1 cellular context compared by ENCODE assay signal in genomic region chr3:122977645-122978466, GRCh38.
A peak's percentile ranks its signal among the peaks of the same experiment; 100 is the strongest.
TF ChIP-seq lines count a peak whose summit lies in the region.

No MANE protein-coding gene starts in this region.

TF ChIP-seq in HEK293, 187 proteins besides CTCF, POLR2A, EP300 and RAD21 (continued from another document and continues in another):
- TF ChIP-seq, protein P1, sequence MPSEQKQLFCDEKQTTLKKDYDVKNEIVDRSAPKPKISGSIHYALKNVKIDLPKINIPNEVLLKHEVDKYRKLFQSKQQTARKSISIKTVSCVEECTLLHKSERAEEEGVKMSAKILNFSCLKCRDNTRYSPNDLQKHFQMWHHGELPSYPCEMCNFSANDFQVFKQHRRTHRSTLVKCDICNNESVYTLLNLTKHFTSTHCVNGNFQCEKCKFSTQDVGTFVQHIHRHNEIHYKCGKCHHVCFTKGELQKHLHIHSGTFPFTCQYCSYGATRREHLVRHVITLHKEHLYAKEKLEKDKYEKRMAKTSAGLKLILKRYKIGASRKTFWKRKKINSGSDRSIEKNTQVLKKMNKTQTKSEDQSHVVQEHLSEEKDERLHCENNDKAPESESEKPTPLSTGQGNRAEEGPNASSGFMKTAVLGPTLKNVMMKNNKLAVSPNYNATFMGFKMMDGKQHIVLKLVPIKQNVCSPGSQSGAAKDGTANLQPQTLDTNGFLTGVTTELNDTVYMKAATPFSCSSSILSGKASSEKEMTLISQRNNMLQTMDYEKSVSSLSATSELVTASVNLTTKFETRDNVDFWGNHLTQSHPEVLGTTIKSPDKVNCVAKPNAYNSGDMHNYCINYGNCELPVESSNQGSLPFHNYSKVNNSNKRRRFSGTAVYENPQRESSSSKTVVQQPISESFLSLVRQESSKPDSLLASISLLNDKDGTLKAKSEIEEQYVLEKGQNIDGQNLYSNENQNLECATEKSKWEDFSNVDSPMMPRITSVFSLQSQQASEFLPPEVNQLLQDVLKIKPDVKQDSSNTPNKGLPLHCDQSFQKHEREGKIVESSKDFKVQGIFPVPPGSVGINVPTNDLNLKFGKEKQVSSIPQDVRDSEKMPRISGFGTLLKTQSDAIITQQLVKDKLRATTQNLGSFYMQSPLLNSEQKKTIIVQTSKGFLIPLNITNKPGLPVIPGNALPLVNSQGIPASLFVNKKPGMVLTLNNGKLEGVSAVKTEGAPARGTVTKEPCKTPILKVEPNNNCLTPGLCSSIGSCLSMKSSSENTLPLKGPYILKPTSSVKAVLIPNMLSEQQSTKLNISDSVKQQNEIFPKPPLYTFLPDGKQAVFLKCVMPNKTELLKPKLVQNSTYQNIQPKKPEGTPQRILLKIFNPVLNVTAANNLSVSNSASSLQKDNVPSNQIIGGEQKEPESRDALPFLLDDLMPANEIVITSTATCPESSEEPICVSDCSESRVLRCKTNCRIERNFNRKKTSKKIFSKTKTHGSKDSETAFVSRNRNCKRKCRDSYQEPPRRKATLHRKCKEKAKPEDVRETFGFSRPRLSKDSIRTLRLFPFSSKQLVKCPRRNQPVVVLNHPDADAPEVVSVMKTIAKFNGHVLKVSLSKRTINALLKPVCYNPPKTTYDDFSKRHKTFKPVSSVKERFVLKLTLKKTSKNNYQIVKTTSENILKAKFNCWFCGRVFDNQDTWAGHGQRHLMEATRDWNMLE (tag by site-specific recombination; conservative IDR thresholded peaks at IDR 0.05; ENCODE audit: low read depth): no peak
- TF ChIP-seq BCL11B (tag by site-specific recombination; IDR thresholded peaks at IDR 0.05; ENCODE audit: low read depth): no peak
- TF ChIP-seq, protein P2, sequence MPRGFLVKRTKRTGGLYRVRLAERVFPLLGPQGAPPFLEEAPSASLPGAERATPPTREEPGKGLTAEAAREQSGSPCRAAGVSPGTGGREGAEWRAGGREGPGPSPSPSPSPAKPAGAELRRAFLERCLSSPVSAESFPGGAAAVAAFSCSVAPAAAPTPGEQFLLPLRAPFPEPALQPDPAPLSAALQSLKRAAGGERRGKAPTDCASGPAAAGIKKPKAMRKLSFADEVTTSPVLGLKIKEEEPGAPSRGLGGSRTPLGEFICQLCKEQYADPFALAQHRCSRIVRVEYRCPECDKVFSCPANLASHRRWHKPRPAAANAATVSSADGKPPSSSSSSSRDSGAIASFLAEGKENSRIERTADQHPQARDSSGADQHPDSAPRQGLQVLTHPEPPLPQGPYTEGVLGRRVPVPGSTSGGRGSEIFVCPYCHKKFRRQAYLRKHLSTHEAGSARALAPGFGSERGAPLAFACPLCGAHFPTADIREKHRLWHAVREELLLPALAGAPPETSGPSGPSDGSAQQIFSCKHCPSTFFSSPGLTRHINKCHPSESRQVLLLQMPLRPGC (tag by site-specific recombination; IDR thresholded peaks at IDR 0.05): peak; percentile 12; the same call in 1 of the 2 replicates
- TF ChIP-seq ZNF221 (tag by site-specific recombination; IDR thresholded peaks at IDR 0.05; ENCODE audit: borderline replicate concordance): no peak
- no peak for TF ChIP-seq ZNF23 (tag by site-specific recombination; IDR thresholded peaks at IDR 0.05; ENCODE audit: borderline replicate concordance)
- TF ChIP-seq ZNF76 (tag by site-specific recombination; IDR thresholded peaks at IDR 0.05; ENCODE audit: borderline replicate concordance, low read depth): no peak
- TF ChIP-seq TCF7L2 (IDR thresholded peaks at IDR 0.05; ENCODE audit: borderline replicate concordance, low read depth, low read length): no peak
- no peak for TF ChIP-seq SETDB1 (IDR thresholded peaks at IDR 0.05; ENCODE audit: insufficient read length, low read length)
- TF ChIP-seq ZNF530 (tag by site-specific recombination; IDR thresholded peaks at IDR 0.05; ENCODE audit: low read depth): no peak
- TF ChIP-seq KLF10 (tag by site-specific recombination; IDR thresholded peaks at IDR 0.05): peak; percentile 16; the same call in 1 of the 2 replicates
- no peak for TF ChIP-seq ZNF514 (tag by site-specific recombination; IDR thresholded peaks at IDR 0.05)
- TF ChIP-seq, protein P3, sequence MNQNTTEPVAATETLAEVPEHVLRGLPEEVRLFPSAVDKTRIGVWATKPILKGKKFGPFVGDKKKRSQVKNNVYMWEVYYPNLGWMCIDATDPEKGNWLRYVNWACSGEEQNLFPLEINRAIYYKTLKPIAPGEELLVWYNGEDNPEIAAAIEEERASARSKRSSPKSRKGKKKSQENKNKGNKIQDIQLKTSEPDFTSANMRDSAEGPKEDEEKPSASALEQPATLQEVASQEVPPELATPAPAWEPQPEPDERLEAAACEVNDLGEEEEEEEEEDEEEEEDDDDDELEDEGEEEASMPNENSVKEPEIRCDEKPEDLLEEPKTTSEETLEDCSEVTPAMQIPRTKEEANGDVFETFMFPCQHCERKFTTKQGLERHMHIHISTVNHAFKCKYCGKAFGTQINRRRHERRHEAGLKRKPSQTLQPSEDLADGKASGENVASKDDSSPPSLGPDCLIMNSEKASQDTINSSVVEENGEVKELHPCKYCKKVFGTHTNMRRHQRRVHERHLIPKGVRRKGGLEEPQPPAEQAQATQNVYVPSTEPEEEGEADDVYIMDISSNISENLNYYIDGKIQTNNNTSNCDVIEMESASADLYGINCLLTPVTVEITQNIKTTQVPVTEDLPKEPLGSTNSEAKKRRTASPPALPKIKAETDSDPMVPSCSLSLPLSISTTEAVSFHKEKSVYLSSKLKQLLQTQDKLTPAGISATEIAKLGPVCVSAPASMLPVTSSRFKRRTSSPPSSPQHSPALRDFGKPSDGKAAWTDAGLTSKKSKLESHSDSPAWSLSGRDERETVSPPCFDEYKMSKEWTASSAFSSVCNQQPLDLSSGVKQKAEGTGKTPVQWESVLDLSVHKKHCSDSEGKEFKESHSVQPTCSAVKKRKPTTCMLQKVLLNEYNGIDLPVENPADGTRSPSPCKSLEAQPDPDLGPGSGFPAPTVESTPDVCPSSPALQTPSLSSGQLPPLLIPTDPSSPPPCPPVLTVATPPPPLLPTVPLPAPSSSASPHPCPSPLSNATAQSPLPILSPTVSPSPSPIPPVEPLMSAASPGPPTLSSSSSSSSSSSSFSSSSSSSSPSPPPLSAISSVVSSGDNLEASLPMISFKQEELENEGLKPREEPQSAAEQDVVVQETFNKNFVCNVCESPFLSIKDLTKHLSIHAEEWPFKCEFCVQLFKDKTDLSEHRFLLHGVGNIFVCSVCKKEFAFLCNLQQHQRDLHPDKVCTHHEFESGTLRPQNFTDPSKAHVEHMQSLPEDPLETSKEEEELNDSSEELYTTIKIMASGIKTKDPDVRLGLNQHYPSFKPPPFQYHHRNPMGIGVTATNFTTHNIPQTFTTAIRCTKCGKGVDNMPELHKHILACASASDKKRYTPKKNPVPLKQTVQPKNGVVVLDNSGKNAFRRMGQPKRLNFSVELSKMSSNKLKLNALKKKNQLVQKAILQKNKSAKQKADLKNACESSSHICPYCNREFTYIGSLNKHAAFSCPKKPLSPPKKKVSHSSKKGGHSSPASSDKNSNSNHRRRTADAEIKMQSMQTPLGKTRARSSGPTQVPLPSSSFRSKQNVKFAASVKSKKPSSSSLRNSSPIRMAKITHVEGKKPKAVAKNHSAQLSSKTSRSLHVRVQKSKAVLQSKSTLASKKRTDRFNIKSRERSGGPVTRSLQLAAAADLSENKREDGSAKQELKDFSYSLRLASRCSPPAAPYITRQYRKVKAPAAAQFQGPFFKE (tag by site-specific recombination; IDR thresholded peaks at IDR 0.05; ENCODE audit: borderline replicate concordance): no peak
- TF ChIP-seq ZNF398 (tag by site-specific recombination; IDR thresholded peaks at IDR 0.05): no peak
- TF ChIP-seq ZNF610 (tag by site-specific recombination; IDR thresholded peaks at IDR 0.05; ENCODE audit: borderline replicate concordance): no peak
- no peak for TF ChIP-seq ZNF311 (tag by site-specific recombination; IDR thresholded peaks at IDR 0.05; ENCODE audit: borderline replicate concordance)
- TF ChIP-seq ZBTB21 (tag by site-specific recombination; IDR thresholded peaks at IDR 0.05): no peak
- no peak for TF ChIP-seq SALL2 (tag by site-specific recombination; IDR thresholded peaks at IDR 0.05; ENCODE audit: borderline replicate concordance)
- no peak for TF ChIP-seq ZSCAN30 (tag by site-specific recombination; IDR thresholded peaks at IDR 0.05)
- TF ChIP-seq ZNF155 (tag by site-specific recombination; IDR thresholded peaks at IDR 0.05): no peak
- TF ChIP-seq SCRT2 (tag by site-specific recombination; IDR thresholded peaks at IDR 0.05): no peak
- TF ChIP-seq, protein P4, sequence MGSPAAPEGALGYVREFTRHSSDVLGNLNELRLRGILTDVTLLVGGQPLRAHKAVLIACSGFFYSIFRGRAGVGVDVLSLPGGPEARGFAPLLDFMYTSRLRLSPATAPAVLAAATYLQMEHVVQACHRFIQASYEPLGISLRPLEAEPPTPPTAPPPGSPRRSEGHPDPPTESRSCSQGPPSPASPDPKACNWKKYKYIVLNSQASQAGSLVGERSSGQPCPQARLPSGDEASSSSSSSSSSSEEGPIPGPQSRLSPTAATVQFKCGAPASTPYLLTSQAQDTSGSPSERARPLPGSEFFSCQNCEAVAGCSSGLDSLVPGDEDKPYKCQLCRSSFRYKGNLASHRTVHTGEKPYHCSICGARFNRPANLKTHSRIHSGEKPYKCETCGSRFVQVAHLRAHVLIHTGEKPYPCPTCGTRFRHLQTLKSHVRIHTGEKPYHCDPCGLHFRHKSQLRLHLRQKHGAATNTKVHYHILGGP (tag by site-specific recombination; IDR thresholded peaks at IDR 0.05): no peak
- TF ChIP-seq, protein P5, sequence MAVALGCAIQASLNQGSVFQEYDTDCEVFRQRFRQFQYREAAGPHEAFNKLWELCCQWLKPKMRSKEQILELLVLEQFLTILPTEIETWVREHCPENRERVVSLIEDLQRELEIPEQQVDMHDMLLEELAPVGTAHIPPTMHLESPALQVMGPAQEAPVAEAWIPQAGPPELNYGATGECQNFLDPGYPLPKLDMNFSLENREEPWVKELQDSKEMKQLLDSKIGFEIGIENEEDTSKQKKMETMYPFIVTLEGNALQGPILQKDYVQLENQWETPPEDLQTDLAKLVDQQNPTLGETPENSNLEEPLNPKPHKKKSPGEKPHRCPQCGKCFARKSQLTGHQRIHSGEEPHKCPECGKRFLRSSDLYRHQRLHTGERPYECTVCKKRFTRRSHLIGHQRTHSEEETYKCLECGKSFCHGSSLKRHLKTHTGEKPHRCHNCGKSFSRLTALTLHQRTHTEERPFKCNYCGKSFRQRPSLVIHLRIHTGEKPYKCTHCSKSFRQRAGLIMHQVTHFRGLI (tag by site-specific recombination; IDR thresholded peaks at IDR 0.05): 0 out of 2 replicates have a peak, but pooled peaks have one; percentile 10
- TF ChIP-seq GLIS1 (tag by site-specific recombination; IDR thresholded peaks at IDR 0.05): peak; percentile 100
- no peak for TF ChIP-seq AEBP2 (tag by site-specific recombination; IDR thresholded peaks at IDR 0.05; ENCODE audit: borderline replicate concordance)
- no peak for TF ChIP-seq ELK4 (IDR thresholded peaks at IDR 0.05; ENCODE audit: borderline replicate concordance, low read depth, low read length)
- no peak for TF ChIP-seq ZNF561 (tag by site-specific recombination; IDR thresholded peaks at IDR 0.05; ENCODE audit: borderline replicate concordance)
- TF ChIP-seq ZBTB8A (tag by site-specific recombination; IDR thresholded peaks at IDR 0.05): no peak; the same call in 1 of the 2 replicates
- no peak for TF ChIP-seq ZNF670 (tag by site-specific recombination; IDR thresholded peaks at IDR 0.05; ENCODE audit: low read depth)
- no peak for TF ChIP-seq ZNF548 (tag by site-specific recombination; IDR thresholded peaks at IDR 0.05)
- TF ChIP-seq ZNF629 (tag by site-specific recombination; IDR thresholded peaks at IDR 0.05): no peak
- TF ChIP-seq IKZF3 (tag by site-specific recombination; IDR thresholded peaks at IDR 0.05): no peak
- TF ChIP-seq ZNF621 (tag by site-specific recombination; IDR thresholded peaks at IDR 0.05): no peak
- TF ChIP-seq ZNF843 (tag by site-specific recombination; IDR thresholded peaks at IDR 0.05): no peak
- no peak for TF ChIP-seq ZNF521 (tag by site-specific recombination; IDR thresholded peaks at IDR 0.05)
- TF ChIP-seq GLI2 (tag by site-specific recombination; IDR thresholded peaks at IDR 0.05; ENCODE audit: borderline replicate concordance, low read depth): no peak
- TF ChIP-seq ZNF214 (tag by site-specific recombination; IDR thresholded peaks at IDR 0.05; ENCODE audit: borderline replicate concordance): no peak
- TF ChIP-seq ZBTB1 (tag by site-specific recombination; IDR thresholded peaks at IDR 0.05): no peak
- no peak for TF ChIP-seq ZNF114 (tag by site-specific recombination; IDR thresholded peaks at IDR 0.05)
- TF ChIP-seq ZNF660 (tag by site-specific recombination; IDR thresholded peaks at IDR 0.05): peak; percentile 66; the same call in 1 of the 2 replicates
- TF ChIP-seq ZNF792 (tag by site-specific recombination; IDR thresholded peaks at IDR 0.05): no peak
- TF ChIP-seq REPIN1 (tag by site-specific recombination; IDR thresholded peaks at IDR 0.05; ENCODE audit: low read depth): no peak
- TF ChIP-seq MEIS1 (CRISPR knock-in tag; IDR thresholded peaks at IDR 0.05; ENCODE audit: borderline replicate concordance): no peak
